In the genomic region with DNA sequence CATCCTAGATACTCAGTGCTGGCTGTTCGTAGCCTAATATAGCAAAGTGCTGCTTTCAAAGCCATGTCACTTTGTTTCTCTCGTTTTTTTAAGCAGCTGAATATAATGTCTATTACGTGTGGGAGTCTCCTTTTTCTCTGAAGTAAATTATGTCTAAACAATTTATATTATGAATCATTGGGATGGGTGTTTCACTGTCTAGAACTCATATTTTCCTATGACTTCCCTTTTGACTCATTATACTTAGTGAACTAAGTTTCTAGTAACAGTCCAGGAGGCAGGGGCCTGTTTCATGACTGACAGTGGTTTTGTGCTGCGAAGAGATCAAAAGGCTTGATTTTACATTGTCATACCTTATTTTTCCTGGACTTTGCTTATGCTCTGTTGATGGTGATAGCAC, we compare ENCODE assay signal across 21 cellular contexts.
DNase-seq lines count a peak whose midpoint lies in the region; ATAC-seq and TF ChIP-seq lines count a peak whose summit lies in the region.
"Had no signal": no experiment of that assay in that cellular context is flagged by ENCODE, and none has a peak within 500 bp of the region (broad histone marks: within the 10 kb centered on the region; RNA-seq: fewer than 3 reads in every experiment).

No MANE protein-coding gene starts in this region.

- no peaks in the 10 kb centered on the region for H3K36me3 ChIP-seq in HCT116 (ENCODE audit: control insufficient read depth in 1 of 2, insufficient read depth in 2 of 2, low read length in 2 of 2)
- H3K36me3 ChIP-seq: HAP-1, neural progenitor cell, upper lobe of right lung had no signal

- no peaks in the 10 kb centered on the region for H3K27me3 ChIP-seq in HCT116 (ENCODE audit: insufficient read depth, low read length)
- H3K27me3 ChIP-seq: neural progenitor cell, upper lobe of right lung had no signal

- TF ChIP-seq RAD21 in HCT116 (IDR thresholded peaks at IDR 0.05; ENCODE audit: low read depth) = no peak

- H3K79me2 ChIP-seq in HCT116 (ENCODE audit: insufficient read depth, low read length) = no peaks in the 10 kb centered on the region

- no peak overlapping the region for H2AFZ ChIP-seq in HCT116 (ENCODE audit: low read depth, low read length, poor library complexity, severe bottlenecking)
- H2AFZ ChIP-seq: neural progenitor cell had no signal

- H3K27ac ChIP-seq in HCT116 (ENCODE audit: low read depth, low read length) = no peak overlapping the region
- H3K27ac ChIP-seq: neural progenitor cell, upper lobe of right lung had no signal

- RAD21 ChIA-PET in HCT116 (lab: Charles Lee; ENCODE audit: low non-redundant PET in 1 of 2, low total read pairs in 2 of 2, uncharacterized antibody in 2 of 2, unreplicated experiment in 2 of 2) = no interaction called here

- H4K20me1 ChIP-seq in HCT116 (ENCODE audit: insufficient read depth) = no peaks in the 10 kb centered on the region

- no peaks in the 10 kb centered on the region for H3K4me1 ChIP-seq in HCT116 (ENCODE audit: control insufficient read depth in 1 of 2, insufficient read depth in 2 of 2, low read length in 2 of 2)
- H3K4me1 ChIP-seq: HAP-1, neural progenitor cell had no signal

- POLR2A ChIA-PET in HCT116 (lab: Charles Lee) = no interaction called here

- H3K9me3 ChIP-seq in HCT116 (ENCODE audit: control insufficient read depth in 1 of 2, insufficient read depth in 1 of 2, low read depth in 1 of 2, low read length in 2 of 2) = no peaks in the 10 kb centered on the region
- H3K9me3 ChIP-seq: HAP-1, SK-N-SH, upper lobe of right lung had no signal

- H3K4me3 ChIP-seq in HCT116 (replicated peaks in 1 of 2; ENCODE audit: low read depth in 1 of 2, low read length in 2 of 2) = no peak overlapping the region
- no peak overlapping the region for H3K4me3 ChIP-seq in fibroblast of mammary gland (ENCODE audit: control insufficient read depth, low read depth, low read length)
- H3K4me3 ChIP-seq: HAP-1, neural progenitor cell, upper lobe of right lung had no signal

- peak; percentile 60 for DNase-seq in A172 (ENCODE audit: low spot score)
- DNase-seq in HCT116 (ENCODE audit: low read depth, low spot score) = no peak
- DNase-seq in SW480 (ENCODE audit: low spot score) = peak; percentile 4
- peak; percentile 53 for DNase-seq in fibroblast of mammary gland (ENCODE audit: low read depth)
- DNase-seq in inferior parietal cortex (ENCODE audit: extremely low spot score) = no peak
- DNase-seq: ACHN; activated CD4-positive, alpha-beta T cell treated with anti-CD3 and anti-CD28 coated beads, Interleukin-2, amount 10 ng/mL, durations not matched to agents 7 days and 5 days; activated naive CD4-positive, alpha-beta T cell treated with anti-CD3 and anti-CD28 coated beads, Interleukin-2, amount 50 U/mL, for 16 hours; CD4-positive, alpha-beta memory T cell; effector CD4-positive, alpha-beta T cell; hippocampal formation; NCI-H2171 treated with DMSO at 0.1 percent for 48 hours; NCI-H82; SK-N-SH; stimulated activated naive CD4-positive, alpha-beta T cell treated with Interleukin-2 at 50 U/mL for 16 hours; upper lobe of right lung had no signal

- H3K9me2 ChIP-seq in HCT116 (ENCODE audit: insufficient read depth) = no peaks in the 10 kb centered on the region
- H3K9me2 ChIP-seq: SK-N-SH had no signal

- intact Hi-C loops in HCT116 (cut with micrococcal nuclease) = no loop called here

- CTCF ChIA-PET in HCT116 (lab: Charles Lee) = no interaction called here

- no TSS peak for BruUV-seq in HCT116 (replicated peaks; lab: Mats Ljungman, UMichigan)

- H3K4me2 ChIP-seq in HCT116 (ENCODE audit: low read length) = no peak overlapping the region
- H3K4me2 ChIP-seq: neural progenitor cell, SK-N-SH had no signal

- no peak for ATAC-seq in HCT116
- no peak for ATAC-seq in HG03460 (IDR thresholded peaks at IDR 0.05; ENCODE audit: unreplicated experiment)
- ATAC-seq in GM21423 (IDR thresholded peaks at IDR 0.05; ENCODE audit: unreplicated experiment) = no peak
- no peak for ATAC-seq in HG02938 (IDR thresholded peaks at IDR 0.05; ENCODE audit: unreplicated experiment)
- ATAC-seq: upper lobe of right lung had no signal

- no peak for TF ChIP-seq POLR2A in HCT116 (IDR thresholded peaks at IDR 0.05; ENCODE audit: borderline replicate concordance, extremely low read depth, insufficient read depth, insufficient read length)

- H3K9ac ChIP-seq in HCT116 (ENCODE audit: low read length) = no peak overlapping the region
- H3K9ac ChIP-seq: neural progenitor cell, SK-N-SH had no signal

- TF ChIP-seq CTCF in HCT116 (IDR thresholded peaks at IDR 0.05 in 2 of 3, conservative IDR thresholded peaks at IDR 0.05 in 1 of 3; ENCODE audit: borderline replicate concordance in 1 of 3, insufficient read depth in 1 of 3, low read depth in 2 of 3, low read length in 2 of 3) (no peak), fibroblast of mammary gland (conservative IDR thresholded peaks at IDR 0.05; ENCODE audit: control insufficient read depth, insufficient read depth, low read depth, low read length) (no peak)

TF ChIP-seq in HCT116, 20 proteins besides CTCF, POLR2A, EP300 and RAD21:
- TF ChIP-seq JUND (IDR thresholded peaks at IDR 0.05) (peak; percentile 29; the same call in 1 of the 2 replicates), ZNF274 (IDR thresholded peaks at IDR 0.05; ENCODE audit: low read depth, low read length) (no peak), POLR2AphosphoS5 (IDR thresholded peaks at IDR 0.05; ENCODE audit: low read depth, low read length) (no peak), SP1 (IDR thresholded peaks at IDR 0.05; ENCODE audit: low read depth) (peak; percentile 20; the same call in 1 of the 2 replicates), FOSL1 (IDR thresholded peaks at IDR 0.05; ENCODE audit: low read depth) (peak; percentile 50; the same call in 1 of the 2 replicates), EZH2 (IDR thresholded peaks at IDR 0.05) (no peak)
- TF ChIP-seq, protein P1, sequence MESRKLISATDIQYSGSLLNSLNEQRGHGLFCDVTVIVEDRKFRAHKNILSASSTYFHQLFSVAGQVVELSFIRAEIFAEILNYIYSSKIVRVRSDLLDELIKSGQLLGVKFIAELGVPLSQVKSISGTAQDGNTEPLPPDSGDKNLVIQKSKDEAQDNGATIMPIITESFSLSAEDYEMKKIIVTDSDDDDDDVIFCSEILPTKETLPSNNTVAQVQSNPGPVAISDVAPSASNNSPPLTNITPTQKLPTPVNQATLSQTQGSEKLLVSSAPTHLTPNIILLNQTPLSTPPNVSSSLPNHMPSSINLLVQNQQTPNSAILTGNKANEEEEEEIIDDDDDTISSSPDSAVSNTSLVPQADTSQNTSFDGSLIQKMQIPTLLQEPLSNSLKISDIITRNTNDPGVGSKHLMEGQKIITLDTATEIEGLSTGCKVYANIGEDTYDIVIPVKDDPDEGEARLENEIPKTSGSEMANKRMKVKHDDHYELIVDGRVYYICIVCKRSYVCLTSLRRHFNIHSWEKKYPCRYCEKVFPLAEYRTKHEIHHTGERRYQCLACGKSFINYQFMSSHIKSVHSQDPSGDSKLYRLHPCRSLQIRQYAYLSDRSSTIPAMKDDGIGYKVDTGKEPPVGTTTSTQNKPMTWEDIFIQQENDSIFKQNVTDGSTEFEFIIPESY (IDR thresholded peaks at IDR 0.05; ENCODE audit: extremely low read depth, insufficient replicate concordance, low read length) = no peak
- TF ChIP-seq, protein P2, sequence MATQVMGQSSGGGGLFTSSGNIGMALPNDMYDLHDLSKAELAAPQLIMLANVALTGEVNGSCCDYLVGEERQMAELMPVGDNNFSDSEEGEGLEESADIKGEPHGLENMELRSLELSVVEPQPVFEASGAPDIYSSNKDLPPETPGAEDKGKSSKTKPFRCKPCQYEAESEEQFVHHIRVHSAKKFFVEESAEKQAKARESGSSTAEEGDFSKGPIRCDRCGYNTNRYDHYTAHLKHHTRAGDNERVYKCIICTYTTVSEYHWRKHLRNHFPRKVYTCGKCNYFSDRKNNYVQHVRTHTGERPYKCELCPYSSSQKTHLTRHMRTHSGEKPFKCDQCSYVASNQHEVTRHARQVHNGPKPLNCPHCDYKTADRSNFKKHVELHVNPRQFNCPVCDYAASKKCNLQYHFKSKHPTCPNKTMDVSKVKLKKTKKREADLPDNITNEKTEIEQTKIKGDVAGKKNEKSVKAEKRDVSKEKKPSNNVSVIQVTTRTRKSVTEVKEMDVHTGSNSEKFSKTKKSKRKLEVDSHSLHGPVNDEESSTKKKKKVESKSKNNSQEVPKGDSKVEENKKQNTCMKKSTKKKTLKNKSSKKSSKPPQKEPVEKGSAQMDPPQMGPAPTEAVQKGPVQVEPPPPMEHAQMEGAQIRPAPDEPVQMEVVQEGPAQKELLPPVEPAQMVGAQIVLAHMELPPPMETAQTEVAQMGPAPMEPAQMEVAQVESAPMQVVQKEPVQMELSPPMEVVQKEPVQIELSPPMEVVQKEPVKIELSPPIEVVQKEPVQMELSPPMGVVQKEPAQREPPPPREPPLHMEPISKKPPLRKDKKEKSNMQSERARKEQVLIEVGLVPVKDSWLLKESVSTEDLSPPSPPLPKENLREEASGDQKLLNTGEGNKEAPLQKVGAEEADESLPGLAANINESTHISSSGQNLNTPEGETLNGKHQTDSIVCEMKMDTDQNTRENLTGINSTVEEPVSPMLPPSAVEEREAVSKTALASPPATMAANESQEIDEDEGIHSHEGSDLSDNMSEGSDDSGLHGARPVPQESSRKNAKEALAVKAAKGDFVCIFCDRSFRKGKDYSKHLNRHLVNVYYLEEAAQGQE (IDR thresholded peaks at IDR 0.05; ENCODE audit: low read depth) = no peak
- TF ChIP-seq, protein P3, sequence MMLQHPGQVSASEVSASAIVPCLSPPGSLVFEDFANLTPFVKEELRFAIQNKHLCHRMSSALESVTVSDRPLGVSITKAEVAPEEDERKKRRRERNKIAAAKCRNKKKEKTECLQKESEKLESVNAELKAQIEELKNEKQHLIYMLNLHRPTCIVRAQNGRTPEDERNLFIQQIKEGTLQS (IDR thresholded peaks at IDR 0.05) = no peak
TF ChIP-seq in HCT116: peak in this region for 3.

Comparison
In these comparisons a context has a peak if more than half of its experiments do, and no peak if none do; other contexts are left out.
1. DNase-seq: peak in A172 (single experiment), SW480 (single experiment) and fibroblast of mammary gland (single experiment); none in HCT116 (single experiment) and inferior parietal cortex (single experiment).